ENCODE assay signal across 8 cellular contexts in genomic region chr18:62716679-62717058, GRCh38. TPM values are rescaled to one million over a fixed set of nuclear protein-coding genes. Genes with fewer than 3 reads are reported as not detected.
DNase-seq lines count a peak whose midpoint lies in the region; ATAC-seq, FAIRE-seq and TF ChIP-seq lines count a peak whose summit lies in the region.

No MANE protein-coding gene starts in this region.

- H3K9ac ChIP-seq in KMS-11 = peak overlapping the region; percentile 74
- peak overlapping the region; percentile 62 for H3K9ac ChIP-seq in endocrine pancreas (ENCODE audit: control insufficient read depth, insufficient read depth, low read length)
- H3K9ac ChIP-seq in mesendoderm (ENCODE audit: low read length) = peak overlapping the region; percentile 95

- in situ Hi-C loops in GM13976 (cut with MboI; ENCODE audit: low sequenced_read_pairs, unreplicated experiment) = loop anchor here (10.0 kb wide), 1 partner anchor 238 kb away; no protein-coding TSS in a partner anchor

- no peaks in the 10 kb centered on the region for H3K79me1 ChIP-seq in mesendoderm (ENCODE audit: low read length)

- no peak overlapping the region for H4K8ac ChIP-seq in mesendoderm (ENCODE audit: low read depth, low read length)

- no peak overlapping the region for H2BK120ac ChIP-seq in mesendoderm (ENCODE audit: low read depth, low read length)

- WGBS in A549 (ENCODE audit: missing lambda C conversion rate) = 0% methylated on average over 16 of the region's 47 CpGs
- no CpG with 5 or more reads among the region's 47 CpGs for WGBS in mesendoderm (ENCODE audit: extremely low coverage, insufficient coverage, low lambda C conversion rate)
- no CpG with 5 or more reads among the region's 47 CpGs for WGBS in suprapubic skin

- no peak for FAIRE-seq in A549 (lab: Jason Lieb, UNC)

- POLR2A ChIA-PET in A549 (lab: Yijun Ruan, JAX) = interaction anchor here (0.7 kb wide), 1 partner anchor 164 kb away, joined by 4 read pairs; no protein-coding TSS in a partner anchor

- H3K36me3 ChIP-seq in KMS-11 (ENCODE audit: insufficient read depth) = no peaks in the 10 kb centered on the region
- H3K36me3 ChIP-seq in endocrine pancreas (ENCODE audit: control insufficient read depth, insufficient read depth, low read length) = no peaks in the 10 kb centered on the region
- no peaks in the 10 kb centered on the region for H3K36me3 ChIP-seq in mesendoderm (ENCODE audit: control insufficient read depth, insufficient read depth, low read length)
- no peaks in the 10 kb centered on the region for H3K36me3 ChIP-seq in suprapubic skin

- H3K4me1 ChIP-seq in A549 (peaks cover 41% of the 10 kb centered on the region), KMS-11 (ENCODE audit: low read depth, poor library complexity, severe bottlenecking) (peaks cover 29% of the 10 kb centered on the region), endocrine pancreas (ENCODE audit: control insufficient read depth, insufficient read depth, low read length) (peaks cover 17% of the 10 kb centered on the region), mesendoderm (ENCODE audit: control insufficient read depth, low read depth, low read length) (peaks cover 2% of the 10 kb centered on the region), suprapubic skin (peaks cover 40% of the 10 kb centered on the region)

- H3K4ac ChIP-seq in mesendoderm (ENCODE audit: low read depth, low read length) = peak overlapping the region; percentile 73

- DNase-seq in A549 (ENCODE audit: low read depth in 1 of 2, low spot score in 1 of 2) (peak; percentile 18 to 21), GM13976 (ENCODE audit: low spot score) (peak; percentile 80), mesendoderm (peak; percentile 79), suprapubic skin (ENCODE audit: low spot score in 2 of 2) (peak in 1 of 2 donors; percentile 75), cerebellar cortex (ENCODE audit: low spot score) (no peak)
- DNase-seq in activated CD4-positive, alpha-beta T cell treated with anti-CD3 and anti-CD28 coated beads, Interleukin-2, amount 50 U/mL, for 1 hour = peak; percentile 41

- TF ChIP-seq EP300 in A549 (IDR thresholded peaks at IDR 0.05) (no peak), suprapubic skin (IDR thresholded peaks at IDR 0.05) (no peak)

- H4K20me1 ChIP-seq in KMS-11 (ENCODE audit: insufficient read depth) = no peaks in the 10 kb centered on the region

- TF ChIP-seq CTCF in A549 (IDR thresholded peaks at IDR 0.05) (peak; percentile 28), GM13976 (IDR thresholded peaks at IDR 0.05; ENCODE audit: borderline replicate concordance, control extremely low read depth, extremely low read depth, insufficient read depth, missing control alignments) (peak; percentile 62), KMS-11 (conservative IDR thresholded peaks at IDR 0.05; ENCODE audit: low read depth, low read length) (no peak), suprapubic skin (IDR thresholded peaks at IDR 0.05) (no peak)

- TF ChIP-seq POLR2A in A549 (IDR thresholded peaks at IDR 0.05; ENCODE audit: low read length) (no peak), suprapubic skin (IDR thresholded peaks at IDR 0.05) (no peak)

- peak; percentile 16 to 30; a peak in 4 of 6 replicates for ATAC-seq in A549

- H3K4me3 ChIP-seq in A549 (peak overlapping the region; percentile 69), KMS-11 (IDR thresholded peaks at IDR 0.05; ENCODE audit: insufficient read depth, low read depth, low read length) (no peak overlapping the region), endocrine pancreas (ENCODE audit: control insufficient read depth, insufficient read depth, low read length) (no peak overlapping the region), mesendoderm (ENCODE audit: low read length) (peak overlapping the region; percentile 11), suprapubic skin (peak overlapping the region; percentile 62)

- H3K79me2 ChIP-seq in KMS-11 (ENCODE audit: insufficient read depth, low read depth) = peaks cover 47% of the 10 kb centered on the region
- H3K79me2 ChIP-seq in mesendoderm (ENCODE audit: control insufficient read depth, insufficient read depth, low read length) = peaks cover 43% of the 10 kb centered on the region

- no peak overlapping the region for H3K23ac ChIP-seq in mesendoderm (ENCODE audit: low read length)

- H4K5ac ChIP-seq in mesendoderm (ENCODE audit: low read length) = no peak overlapping the region

- no peak overlapping the region for H2AK5ac ChIP-seq in mesendoderm (ENCODE audit: low read length)

- peak overlapping the region; percentile 97 for H3K56ac ChIP-seq in mesendoderm (ENCODE audit: low read length)

- H3K9me3 ChIP-seq in A549 (no peaks in the 10 kb centered on the region), endocrine pancreas (ENCODE audit: control insufficient read depth, low read length) (no peaks in the 10 kb centered on the region), suprapubic skin (no peaks in the 10 kb centered on the region)

- peak; percentile 33 to 59; a peak in 4 of 5 replicates for TF ChIP-seq RAD21 in A549 (conservative IDR thresholded peaks at IDR 0.05 in 1 of 2, IDR thresholded peaks at IDR 0.05 in 1 of 2)

- H3K4me2 ChIP-seq in A549 (peak overlapping the region; percentile 92), KMS-11 (peak overlapping the region; percentile 56), mesendoderm (ENCODE audit: low read length) (peak overlapping the region; percentile 28)

- H3K27ac ChIP-seq in A549 (peak overlapping the region; percentile 85 to 93), KMS-11 (peak overlapping the region; percentile 31), mesendoderm (ENCODE audit: low read depth, low read length) (no peak overlapping the region), suprapubic skin (peak overlapping the region; percentile 96)

- H3K18ac ChIP-seq in mesendoderm (ENCODE audit: low read length) = peak overlapping the region; percentile 70

- H2BK5ac ChIP-seq in mesendoderm (ENCODE audit: low read length) = no peak overlapping the region

- peak overlapping the region; percentile 62 for H2AFZ ChIP-seq in KMS-11 (ENCODE audit: low read depth)

- H3K27me3 ChIP-seq in KMS-11 (ENCODE audit: insufficient read depth, low read depth) (no peaks in the 10 kb centered on the region), endocrine pancreas (ENCODE audit: control insufficient read depth, insufficient read depth, low read length) (no peaks in the 10 kb centered on the region), mesendoderm (ENCODE audit: insufficient read depth, low read length, poor library complexity) (no peaks in the 10 kb centered on the region), suprapubic skin (no peaks in the 10 kb centered on the region)

- H2BK15ac ChIP-seq in mesendoderm (replicated peaks; ENCODE audit: low read depth) = no peak overlapping the region

- CTCF ChIA-PET in A549 (lab: Yijun Ruan, JAX) = interaction anchor here (0.6 to 5.6 kb wide), 12 partner anchors 10 to 265 kb away, joined by 3 to 48 read pairs (median 4); no protein-coding TSS in a partner anchor

TF ChIP-seq in A549, 52 proteins besides CTCF, POLR2A, EP300 and RAD21:
- TF ChIP-seq ZFP36 (IDR thresholded peaks at IDR 0.05; ENCODE audit: borderline replicate concordance, partially characterized antibody) = no peak
- TF ChIP-seq TFCP2L1 (CRISPR knock-in tag; IDR thresholded peaks at IDR 0.05) = no peak
- TF ChIP-seq CBX2 (IDR thresholded peaks at IDR 0.05; ENCODE audit: borderline replicate concordance, low read depth) = no peak
- peak; percentile 44 for TF ChIP-seq SMC3 (IDR thresholded peaks at IDR 0.05)
- TF ChIP-seq, protein P1, sequence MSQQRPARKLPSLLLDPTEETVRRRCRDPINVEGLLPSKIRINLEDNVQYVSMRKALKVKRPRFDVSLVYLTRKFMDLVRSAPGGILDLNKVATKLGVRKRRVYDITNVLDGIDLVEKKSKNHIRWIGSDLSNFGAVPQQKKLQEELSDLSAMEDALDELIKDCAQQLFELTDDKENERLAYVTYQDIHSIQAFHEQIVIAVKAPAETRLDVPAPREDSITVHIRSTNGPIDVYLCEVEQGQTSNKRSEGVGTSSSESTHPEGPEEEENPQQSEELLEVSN (IDR thresholded peaks at IDR 0.05; ENCODE audit: borderline replicate concordance, low read depth) = no peak; the same call in 1 of the 2 replicates
- TF ChIP-seq FOSL2 (IDR thresholded peaks at IDR 0.05) = no peak
- no peak for TF ChIP-seq FOSL2 (CRISPR knock-in tag; IDR thresholded peaks at IDR 0.05)
- TF ChIP-seq RCOR1 (IDR thresholded peaks at IDR 0.05; ENCODE audit: low read depth, low read length) = no peak
- TF ChIP-seq ZC3H11A (IDR thresholded peaks at IDR 0.05) = no peak

RNA-seq across cellular contexts. Expression of gene PHLPP1, which starts 1.3 kb away (rescaled TPM):
- polyA plus RNA-seq in A549 (2011; rRNA removed) (12.1 and 12.8 TPM in 2 replicates), A549 (2017; fragmentation: RNase III; extraction: RNeasy Plus Mini Kit Qiagen cat#74134 plus additional on column Dnase treatment) (5.9 to 6.5 TPM (median 6.0 TPM) in 3 replicates)
- polyA plus RNA-seq in A549 (2012; cell fraction: cytosol; rRNA removed) = 5.4 and 7.2 TPM in 2 replicates
- polyA plus RNA-seq in A549 (2012; cell fraction: nucleus; rRNA removed) = 9.7 and 11.2 TPM in 2 replicates
- 19.7 and 30.0 TPM in 2 replicates for polyA minus RNA-seq in A549 (2011; rRNA and poly(A)+ RNA removed)
- polyA plus RNA-seq in mesendoderm (2013, experiment 1 of 2) = 17.3 TPM
- polyA plus RNA-seq in mesendoderm (2013, experiment 2 of 2) = 16.1 TPM
- 10 to 100 TPM; 28.1 to 56.6 (median 37.1) TPM for total RNA-seq in suprapubic skin

Comparison
In these comparisons a context has a peak if more than half of its experiments do, and no peak if none do; other contexts are left out.
1. H3K4me2 ChIP-seq: peak in every context shown above with its lines; median percentile 92 in A549; 56 in KMS-11; 28 in mesendoderm.
2. H3K4me3 ChIP-seq: peak in A549 (single experiment), mesendoderm (single experiment) and suprapubic skin (single experiment); none in KMS-11 (single experiment) and endocrine pancreas (single experiment).
3. CTCF ChIP-seq: peak in A549 (single experiment) and GM13976 (single experiment); none in KMS-11 (single experiment) and suprapubic skin (0 of 2).
4. Peak in every context shown above with its lines, with median percentiles within 50 percentile points of each other: H3K9ac ChIP-seq.